1 cellular context compared by ENCODE assay signal in the genomic region with DNA sequence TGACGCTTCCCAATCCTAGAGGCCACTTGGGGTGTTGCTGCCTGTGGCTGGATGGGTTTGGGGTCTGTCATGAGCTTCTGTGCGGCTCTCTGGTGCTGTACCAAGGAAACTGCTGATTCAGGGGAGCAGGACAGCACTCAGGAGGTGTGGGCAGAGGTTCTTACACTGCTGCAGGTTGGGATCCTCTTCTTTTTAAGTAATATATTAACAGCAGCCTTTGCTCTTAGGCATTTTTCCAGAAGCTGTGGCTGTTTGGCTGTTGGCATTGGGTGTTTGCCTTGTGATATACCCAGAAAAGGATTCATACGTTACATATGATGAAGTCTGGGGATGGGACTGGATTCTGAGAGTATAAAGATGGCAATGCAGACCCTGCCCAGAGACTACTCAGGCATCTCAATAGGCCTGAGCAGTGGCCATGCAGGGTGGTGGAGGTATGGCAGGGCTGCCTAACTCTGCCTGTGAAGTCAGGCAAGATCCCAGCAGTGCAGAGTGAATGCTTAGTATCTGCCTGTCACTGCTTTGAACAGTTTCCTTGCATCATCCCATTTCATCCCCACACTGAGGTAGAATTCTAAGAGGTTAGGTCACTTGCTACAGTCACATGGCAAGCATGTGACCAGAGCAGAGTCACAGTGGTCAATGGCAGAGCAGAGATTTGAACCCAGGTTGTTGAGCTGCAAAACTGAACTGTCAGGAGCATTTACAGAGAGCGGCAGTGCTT.
A peak's percentile ranks its signal among the peaks of the same experiment; 100 is the strongest.
TF ChIP-seq lines count a peak whose summit lies in the region.

No MANE protein-coding gene starts in this region.

TF ChIP-seq in K562, 482 proteins besides CTCF, POLR2A, EP300 and RAD21:
- TF ChIP-seq, protein P1, sequence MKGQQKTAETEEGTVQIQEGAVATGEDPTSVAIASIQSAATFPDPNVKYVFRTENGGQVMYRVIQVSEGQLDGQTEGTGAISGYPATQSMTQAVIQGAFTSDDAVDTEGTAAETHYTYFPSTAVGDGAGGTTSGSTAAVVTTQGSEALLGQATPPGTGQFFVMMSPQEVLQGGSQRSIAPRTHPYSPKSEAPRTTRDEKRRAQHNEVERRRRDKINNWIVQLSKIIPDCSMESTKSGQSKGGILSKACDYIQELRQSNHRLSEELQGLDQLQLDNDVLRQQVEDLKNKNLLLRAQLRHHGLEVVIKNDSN (CRISPR knock-in tag; IDR thresholded peaks at IDR 0.05), result peak; percentile 46; the same call in 1 of the 2 replicates
- TF ChIP-seq ZNF316 (IDR thresholded peaks at IDR 0.05) (0 out of 2 replicates have a peak, but pooled peaks have one; percentile 14), SMARCE1 (IDR thresholded peaks at IDR 0.05) (no peak), CEBPG (CRISPR knock-in tag; IDR thresholded peaks at IDR 0.05) (no peak), CEBPG (tag; conservative IDR thresholded peaks at IDR 0.05 in 1 of 2, IDR thresholded peaks at IDR 0.05 in 1 of 2) (0 out of 4 replicates have a peak, but pooled peaks of 1 of the 2 experiments have one; percentile 62), NBN (IDR thresholded peaks at IDR 0.05; ENCODE audit: low read depth) (no peak), RAD51 (IDR thresholded peaks at IDR 0.05; ENCODE audit: borderline replicate concordance, low read depth) (peak; percentile 69; the same call in 1 of the 2 replicates), L3MBTL2 (IDR thresholded peaks at IDR 0.05) (0 out of 2 replicates have a peak, but pooled peaks have one; percentile 17), MCM5 (IDR thresholded peaks at IDR 0.05; ENCODE audit: low read depth) (no peak), BHLHE40 (IDR thresholded peaks at IDR 0.05; ENCODE audit: low read length) (no peak)
- TF ChIP-seq, protein P2, sequence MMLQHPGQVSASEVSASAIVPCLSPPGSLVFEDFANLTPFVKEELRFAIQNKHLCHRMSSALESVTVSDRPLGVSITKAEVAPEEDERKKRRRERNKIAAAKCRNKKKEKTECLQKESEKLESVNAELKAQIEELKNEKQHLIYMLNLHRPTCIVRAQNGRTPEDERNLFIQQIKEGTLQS (IDR thresholded peaks at IDR 0.05), result peak; percentile 49
- TF ChIP-seq, protein P2 (CRISPR knock-in tag; conservative IDR thresholded peaks at IDR 0.05), result no peak
- TF ChIP-seq, protein P3, sequence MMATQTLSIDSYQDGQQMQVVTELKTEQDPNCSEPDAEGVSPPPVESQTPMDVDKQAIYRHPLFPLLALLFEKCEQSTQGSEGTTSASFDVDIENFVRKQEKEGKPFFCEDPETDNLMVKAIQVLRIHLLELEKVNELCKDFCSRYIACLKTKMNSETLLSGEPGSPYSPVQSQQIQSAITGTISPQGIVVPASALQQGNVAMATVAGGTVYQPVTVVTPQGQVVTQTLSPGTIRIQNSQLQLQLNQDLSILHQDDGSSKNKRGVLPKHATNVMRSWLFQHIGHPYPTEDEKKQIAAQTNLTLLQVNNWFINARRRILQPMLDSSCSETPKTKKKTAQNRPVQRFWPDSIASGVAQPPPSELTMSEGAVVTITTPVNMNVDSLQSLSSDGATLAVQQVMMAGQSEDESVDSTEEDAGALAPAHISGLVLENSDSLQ (IDR thresholded peaks at IDR 0.05), result 0 out of 2 replicates have a peak, but pooled peaks have one; percentile 20
- TF ChIP-seq, protein P4, sequence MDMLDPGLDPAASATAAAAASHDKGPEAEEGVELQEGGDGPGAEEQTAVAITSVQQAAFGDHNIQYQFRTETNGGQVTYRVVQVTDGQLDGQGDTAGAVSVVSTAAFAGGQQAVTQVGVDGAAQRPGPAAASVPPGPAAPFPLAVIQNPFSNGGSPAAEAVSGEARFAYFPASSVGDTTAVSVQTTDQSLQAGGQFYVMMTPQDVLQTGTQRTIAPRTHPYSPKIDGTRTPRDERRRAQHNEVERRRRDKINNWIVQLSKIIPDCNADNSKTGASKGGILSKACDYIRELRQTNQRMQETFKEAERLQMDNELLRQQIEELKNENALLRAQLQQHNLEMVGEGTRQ (CRISPR knock-in tag; IDR thresholded peaks at IDR 0.05), result 0 out of 2 replicates have a peak, but pooled peaks have one; percentile 17
TF ChIP-seq in K562: peak in this region for 8.
